18 cellular contexts compared by ENCODE assay signal in genomic region chr7:75773958-75774357, GRCh38. TPM values are rescaled to one million over a fixed set of nuclear protein-coding genes. Genes with fewer than 3 reads are reported as not detected.
"Had no signal": no experiment of that assay in that cellular context is flagged by ENCODE, and none has a peak within 500 bp of the region (broad histone marks: within the 10 kb centered on the region; RNA-seq: fewer than 3 reads in every experiment).

No MANE protein-coding gene starts in this region.

RNA-seq across cellular contexts. Expression of gene CCL26, which starts 1.9 kb away (rescaled TPM):
- total RNA-seq: kidney epithelial cell, lung, mesothelial cell of epicardium, mononuclear cell, natural killer cell, occipital lobe, osteocyte, psoas muscle, skeletal muscle tissue, smooth muscle cell, stomach, thyroid gland, transverse colon had no signal
- polyA plus RNA-seq: immature natural killer cell had no signal

RNA-seq across cellular contexts. Expression of gene CCL24, which starts 39.6 kb away (rescaled TPM):
- total RNA-seq: kidney epithelial cell, left ventricle myocardium inferior, mesothelial cell of epicardium, mononuclear cell, natural killer cell, occipital lobe, osteocyte, posterior vena cava, psoas muscle, sigmoid colon, skeletal muscle tissue, smooth muscle cell, testis, thyroid gland had no signal
- polyA plus RNA-seq: immature natural killer cell, psoas muscle, smooth muscle cell had no signal
